ENCODE assay signal across 10 cellular contexts in the genomic region with DNA sequence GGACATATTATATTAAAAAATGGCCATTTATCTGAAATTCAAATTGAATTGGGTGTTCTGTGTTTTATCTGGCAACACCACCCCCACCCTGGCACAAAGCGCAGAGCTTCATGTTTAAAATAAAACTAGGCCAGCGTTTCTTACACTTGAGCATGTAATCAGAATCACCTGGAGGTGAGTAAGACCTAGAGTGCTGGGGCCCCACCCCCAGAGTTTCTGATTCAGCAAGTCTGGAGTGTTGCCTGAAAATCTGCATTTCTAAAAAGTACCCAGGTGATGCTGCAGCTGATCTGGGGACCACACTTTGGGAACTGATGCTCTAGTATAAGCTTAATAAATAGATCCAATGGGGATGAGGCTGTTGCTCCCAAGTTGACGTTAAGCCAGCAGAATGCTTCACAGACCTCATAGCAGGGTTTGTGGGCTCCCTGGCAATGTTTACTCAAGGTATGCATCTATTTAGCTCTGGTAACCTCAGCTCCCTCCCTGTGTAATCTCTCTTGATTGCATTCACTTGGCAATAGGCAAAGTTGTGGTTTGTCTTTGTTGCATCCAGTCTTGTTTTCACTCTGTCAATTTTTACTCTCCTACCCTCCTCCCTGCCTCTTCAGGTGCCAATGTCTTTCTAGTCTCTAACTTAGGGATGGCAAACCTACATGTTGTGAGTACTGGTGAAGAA.
A peak's percentile ranks its signal among the peaks of the same experiment; 100 is the strongest.
DNase-seq lines count a peak whose midpoint lies in the region; ATAC-seq and TF ChIP-seq lines count a peak whose summit lies in the region.
"Had no signal": no experiment of that assay in that cellular context is flagged by ENCODE, and none has a peak within 500 bp of the region (broad histone marks: within the 10 kb centered on the region; RNA-seq: fewer than 3 reads in every experiment).

No MANE protein-coding gene starts in this region.

- no peaks in the 10 kb centered on the region for H3K9me3 Mint-ChIP-seq in GM23338

- peaks cover 33% of the 10 kb centered on the region for H3K4me1 ChIP-seq in GM23338 (ENCODE audit: insufficient read depth)

- H3K27ac Mint-ChIP-seq in GM23338, result no peak overlapping the region

- H4K20me1 ChIP-seq in GM23338 (replicated peaks; ENCODE audit: insufficient read depth), result no peaks in the 10 kb centered on the region

- H3K4me1 Mint-ChIP-seq in GM23338, result peaks cover 36% of the 10 kb centered on the region

- no peaks in the 10 kb centered on the region for H3K9me2 ChIP-seq in GM23338 (ENCODE audit: insufficient read depth)

- H3K4me3 Mint-ChIP-seq in GM23338, result no peak overlapping the region
- H3K4me3 Mint-ChIP-seq: brain had no signal

- no peaks in the 10 kb centered on the region for H3K36me3 ChIP-seq in GM23338 (ENCODE audit: insufficient read depth)

- no peak for TF ChIP-seq CTCF in GM23338 (conservative IDR thresholded peaks at IDR 0.05; ENCODE audit: low read depth in 2 of 2)
- no peak for TF ChIP-seq CTCF in epithelial cell of esophagus (IDR thresholded peaks at IDR 0.05; ENCODE audit: insufficient read depth, low read depth, low read length, missing control alignments)

- DNase-seq in GM23338 (ENCODE audit: low spot score) (peak; percentile 24), epithelial cell of esophagus (ENCODE audit: low read depth) (peak; percentile 66), pons (ENCODE audit: low spot score) (no peak), activated gamma-delta T cell treated with Interleukin-2 at 50 U/mL for 16 hours (no peak), COR-L47 (lab: John Stamatoyannopoulos, UW) (no peak), left cardiac atrium (no peak)
- DNase-seq: SW 1271 had no signal

- ATAC-seq in GM19023 (IDR thresholded peaks at IDR 0.05; ENCODE audit: unreplicated experiment) (peak; percentile 75), GM23338 (peak; percentile 9; the same call in 1 of the 3 replicates), HG03521 (IDR thresholded peaks at IDR 0.05; ENCODE audit: unreplicated experiment) (peak; percentile 48), left cardiac atrium (no peak)

- intact Hi-C loops in left cardiac atrium (cut with DNase I), result no loop called here

- H3K4me3 ChIP-seq in GM23338, result no peak overlapping the region
- no peak overlapping the region for H3K4me3 ChIP-seq in epithelial cell of esophagus (ENCODE audit: low read length)

- no peak overlapping the region for H2AFZ ChIP-seq in GM23338

- peak overlapping the region; percentile 64 for H3K4me2 ChIP-seq in GM23338

- no peaks in the 10 kb centered on the region for H3K79me2 ChIP-seq in GM23338 (replicated peaks; ENCODE audit: insufficient read depth)

- H3K27me3 Mint-ChIP-seq in GM23338 (ENCODE audit: insufficient read depth, low read depth, poor library complexity), result peaks cover 29% of the 10 kb centered on the region

- H3K27me3 ChIP-seq in GM23338 (ENCODE audit: insufficient read depth), result 0 out of 2 replicates have a peak, but pooled peaks cover 5% of the 10 kb centered on the region

- H3F3A ChIP-seq in GM23338 (replicated peaks; ENCODE audit: low read depth), result no peaks in the 10 kb centered on the region

- no peak overlapping the region for H3K27ac ChIP-seq in GM23338 (ENCODE audit: low read depth)

- H3K36me3 Mint-ChIP-seq in GM23338 (ENCODE audit: low read depth), result no peaks in the 10 kb centered on the region
- H3K36me3 Mint-ChIP-seq: brain had no signal

TF ChIP-seq in GM23338, 12 proteins besides CTCF, POLR2A, EP300 and RAD21 (continues in another document):
- TF ChIP-seq CREB1 (CRISPR knock-in tag; IDR thresholded peaks at IDR 0.05; ENCODE audit: low read depth) (no peak), EZH2 (IDR thresholded peaks at IDR 0.05; ENCODE audit: low read depth, unreplicated experiment) (no peak), REST (IDR thresholded peaks at IDR 0.05; ENCODE audit: unreplicated experiment) (no peak), ZNF331 (CRISPR knock-in tag; IDR thresholded peaks at IDR 0.05; ENCODE audit: low read depth) (no peak), JUNB (IDR thresholded peaks at IDR 0.05; ENCODE audit: unreplicated experiment) (no peak), ZNF114 (CRISPR knock-in tag; IDR thresholded peaks at IDR 0.05) (no peak), EZH2phosphoT487 (IDR thresholded peaks at IDR 0.05; ENCODE audit: unreplicated experiment) (no peak), STAT1 (IDR thresholded peaks at IDR 0.05; ENCODE audit: unreplicated experiment) (no peak), ZNF462 (CRISPR knock-in tag; IDR thresholded peaks at IDR 0.05) (no peak), POLR2AphosphoS5 (IDR thresholded peaks at IDR 0.05; ENCODE audit: low read depth) (no peak)

Comparison
In these comparisons a context has a peak if more than half of its experiments do, and no peak if none do; other contexts are left out.
1. ATAC-seq: peak in GM19023 (single experiment), GM23338 (single experiment) and HG03521 (single experiment); none in left cardiac atrium (0 of 2).
2. DNase-seq: peak in GM23338 (single experiment) and epithelial cell of esophagus (single experiment); none in pons (single experiment), activated gamma-delta T cell treated with Interleukin-2 at 50 U/mL for 16 hours (single experiment), COR-L47 (single experiment) and left cardiac atrium (single experiment).